In the genomic region with DNA sequence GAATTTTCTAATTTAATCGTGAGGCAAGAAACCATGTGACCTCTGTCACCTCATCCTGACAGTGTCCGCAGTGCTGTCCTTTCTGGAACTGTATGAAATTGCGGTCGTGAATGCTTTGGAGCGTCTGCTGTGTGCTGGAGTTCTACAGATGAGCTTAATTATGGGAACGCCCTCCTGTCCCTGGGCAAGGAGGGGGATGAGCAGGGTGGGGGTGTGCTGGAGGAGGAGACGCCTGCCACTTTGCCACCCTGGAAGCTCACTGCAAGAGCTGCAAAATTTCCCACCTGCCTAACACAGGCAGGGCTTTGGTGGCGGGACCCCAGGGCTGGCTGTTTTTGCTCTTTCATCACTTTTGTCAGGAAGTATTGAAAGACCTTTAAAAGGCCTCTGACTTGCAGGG, we compare ENCODE assay signal across 2 cellular contexts.
TF ChIP-seq lines count a peak whose summit lies in the region.

No MANE protein-coding gene starts in this region.

TF ChIP-seq in liver, 16 proteins besides CTCF, POLR2A, EP300 and RAD21:
- TF ChIP-seq HNF4G (IDR thresholded peaks at IDR 0.05), result no peak
- TF ChIP-seq JUND (IDR thresholded peaks at IDR 0.05), result no peak
- no peak for TF ChIP-seq FOXA1 (IDR thresholded peaks at IDR 0.05)
- no peak for TF ChIP-seq HNF4A (conservative IDR thresholded peaks at IDR 0.05)
- TF ChIP-seq, protein P1, sequence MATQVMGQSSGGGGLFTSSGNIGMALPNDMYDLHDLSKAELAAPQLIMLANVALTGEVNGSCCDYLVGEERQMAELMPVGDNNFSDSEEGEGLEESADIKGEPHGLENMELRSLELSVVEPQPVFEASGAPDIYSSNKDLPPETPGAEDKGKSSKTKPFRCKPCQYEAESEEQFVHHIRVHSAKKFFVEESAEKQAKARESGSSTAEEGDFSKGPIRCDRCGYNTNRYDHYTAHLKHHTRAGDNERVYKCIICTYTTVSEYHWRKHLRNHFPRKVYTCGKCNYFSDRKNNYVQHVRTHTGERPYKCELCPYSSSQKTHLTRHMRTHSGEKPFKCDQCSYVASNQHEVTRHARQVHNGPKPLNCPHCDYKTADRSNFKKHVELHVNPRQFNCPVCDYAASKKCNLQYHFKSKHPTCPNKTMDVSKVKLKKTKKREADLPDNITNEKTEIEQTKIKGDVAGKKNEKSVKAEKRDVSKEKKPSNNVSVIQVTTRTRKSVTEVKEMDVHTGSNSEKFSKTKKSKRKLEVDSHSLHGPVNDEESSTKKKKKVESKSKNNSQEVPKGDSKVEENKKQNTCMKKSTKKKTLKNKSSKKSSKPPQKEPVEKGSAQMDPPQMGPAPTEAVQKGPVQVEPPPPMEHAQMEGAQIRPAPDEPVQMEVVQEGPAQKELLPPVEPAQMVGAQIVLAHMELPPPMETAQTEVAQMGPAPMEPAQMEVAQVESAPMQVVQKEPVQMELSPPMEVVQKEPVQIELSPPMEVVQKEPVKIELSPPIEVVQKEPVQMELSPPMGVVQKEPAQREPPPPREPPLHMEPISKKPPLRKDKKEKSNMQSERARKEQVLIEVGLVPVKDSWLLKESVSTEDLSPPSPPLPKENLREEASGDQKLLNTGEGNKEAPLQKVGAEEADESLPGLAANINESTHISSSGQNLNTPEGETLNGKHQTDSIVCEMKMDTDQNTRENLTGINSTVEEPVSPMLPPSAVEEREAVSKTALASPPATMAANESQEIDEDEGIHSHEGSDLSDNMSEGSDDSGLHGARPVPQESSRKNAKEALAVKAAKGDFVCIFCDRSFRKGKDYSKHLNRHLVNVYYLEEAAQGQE (IDR thresholded peaks at IDR 0.05), result no peak
- no peak for TF ChIP-seq MAX (IDR thresholded peaks at IDR 0.05)
- no peak for TF ChIP-seq GABPA (IDR thresholded peaks at IDR 0.05 in 1 of 2, conservative IDR thresholded peaks at IDR 0.05 in 1 of 2)
- TF ChIP-seq, protein P2, sequence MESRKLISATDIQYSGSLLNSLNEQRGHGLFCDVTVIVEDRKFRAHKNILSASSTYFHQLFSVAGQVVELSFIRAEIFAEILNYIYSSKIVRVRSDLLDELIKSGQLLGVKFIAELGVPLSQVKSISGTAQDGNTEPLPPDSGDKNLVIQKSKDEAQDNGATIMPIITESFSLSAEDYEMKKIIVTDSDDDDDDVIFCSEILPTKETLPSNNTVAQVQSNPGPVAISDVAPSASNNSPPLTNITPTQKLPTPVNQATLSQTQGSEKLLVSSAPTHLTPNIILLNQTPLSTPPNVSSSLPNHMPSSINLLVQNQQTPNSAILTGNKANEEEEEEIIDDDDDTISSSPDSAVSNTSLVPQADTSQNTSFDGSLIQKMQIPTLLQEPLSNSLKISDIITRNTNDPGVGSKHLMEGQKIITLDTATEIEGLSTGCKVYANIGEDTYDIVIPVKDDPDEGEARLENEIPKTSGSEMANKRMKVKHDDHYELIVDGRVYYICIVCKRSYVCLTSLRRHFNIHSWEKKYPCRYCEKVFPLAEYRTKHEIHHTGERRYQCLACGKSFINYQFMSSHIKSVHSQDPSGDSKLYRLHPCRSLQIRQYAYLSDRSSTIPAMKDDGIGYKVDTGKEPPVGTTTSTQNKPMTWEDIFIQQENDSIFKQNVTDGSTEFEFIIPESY (IDR thresholded peaks at IDR 0.05), result no peak
- no peak for TF ChIP-seq EGR1 (IDR thresholded peaks at IDR 0.05; ENCODE audit: low read depth in 2 of 2)
- no peak for TF ChIP-seq FOXA2 (IDR thresholded peaks at IDR 0.05)
- no peak for TF ChIP-seq NR2F2 (IDR thresholded peaks at IDR 0.05)
- no peak for TF ChIP-seq ATF3 (IDR thresholded peaks at IDR 0.05)
- no peak for TF ChIP-seq YY1 (IDR thresholded peaks at IDR 0.05)

TF ChIP-seq in HepG2, 621 proteins besides CTCF, POLR2A, EP300 and RAD21:
- no peak for TF ChIP-seq ZNF660 (CRISPR knock-in tag; IDR thresholded peaks at IDR 0.05; ENCODE audit: borderline replicate concordance, low read depth)
- TF ChIP-seq ZFP62 (CRISPR knock-in tag; IDR thresholded peaks at IDR 0.05), result no peak
- no peak for TF ChIP-seq KMT2A (CRISPR knock-in tag; IDR thresholded peaks at IDR 0.05)
- TF ChIP-seq REL (CRISPR knock-in tag; conservative IDR thresholded peaks at IDR 0.05), result no peak
- TF ChIP-seq MAFG (CRISPR knock-in tag; IDR thresholded peaks at IDR 0.05), result no peak
- TF ChIP-seq ZNF225 (CRISPR knock-in tag; IDR thresholded peaks at IDR 0.05), result no peak
- TF ChIP-seq ATRX (CRISPR knock-in tag; IDR thresholded peaks at IDR 0.05; ENCODE audit: borderline replicate concordance), result no peak
- no peak for TF ChIP-seq NCOA1 (CRISPR knock-in tag; IDR thresholded peaks at IDR 0.05)
- TF ChIP-seq, protein P3, sequence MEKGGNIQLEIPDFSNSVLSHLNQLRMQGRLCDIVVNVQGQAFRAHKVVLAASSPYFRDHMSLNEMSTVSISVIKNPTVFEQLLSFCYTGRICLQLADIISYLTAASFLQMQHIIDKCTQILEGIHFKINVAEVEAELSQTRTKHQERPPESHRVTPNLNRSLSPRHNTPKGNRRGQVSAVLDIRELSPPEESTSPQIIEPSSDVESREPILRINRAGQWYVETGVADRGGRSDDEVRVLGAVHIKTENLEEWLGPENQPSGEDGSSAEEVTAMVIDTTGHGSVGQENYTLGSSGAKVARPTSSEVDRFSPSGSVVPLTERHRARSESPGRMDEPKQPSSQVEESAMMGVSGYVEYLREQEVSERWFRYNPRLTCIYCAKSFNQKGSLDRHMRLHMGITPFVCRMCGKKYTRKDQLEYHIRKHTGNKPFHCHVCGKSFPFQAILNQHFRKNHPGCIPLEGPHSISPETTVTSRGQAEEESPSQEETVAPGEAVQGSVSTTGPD (CRISPR knock-in tag; IDR thresholded peaks at IDR 0.05), result no peak
- TF ChIP-seq ZNF549 (CRISPR knock-in tag; IDR thresholded peaks at IDR 0.05), result no peak
- TF ChIP-seq SNAPC2 (CRISPR knock-in tag; IDR thresholded peaks at IDR 0.05), result no peak
- no peak for TF ChIP-seq ZNF331 (CRISPR knock-in tag; IDR thresholded peaks at IDR 0.05)
- no peak for TF ChIP-seq RNF2 (conservative IDR thresholded peaks at IDR 0.05; ENCODE audit: low read depth)
- no peak for TF ChIP-seq ARID4A (CRISPR knock-in tag; IDR thresholded peaks at IDR 0.05; ENCODE audit: borderline replicate concordance)
- TF ChIP-seq ATF3 (CRISPR knock-in tag; IDR thresholded peaks at IDR 0.05), result no peak
- TF ChIP-seq ZNF530 (CRISPR knock-in tag; IDR thresholded peaks at IDR 0.05; ENCODE audit: low read depth), result no peak
TF ChIP-seq in HepG2: peak in this region for 0.
